14 cellular contexts compared by ENCODE assay signal in the genomic region with DNA sequence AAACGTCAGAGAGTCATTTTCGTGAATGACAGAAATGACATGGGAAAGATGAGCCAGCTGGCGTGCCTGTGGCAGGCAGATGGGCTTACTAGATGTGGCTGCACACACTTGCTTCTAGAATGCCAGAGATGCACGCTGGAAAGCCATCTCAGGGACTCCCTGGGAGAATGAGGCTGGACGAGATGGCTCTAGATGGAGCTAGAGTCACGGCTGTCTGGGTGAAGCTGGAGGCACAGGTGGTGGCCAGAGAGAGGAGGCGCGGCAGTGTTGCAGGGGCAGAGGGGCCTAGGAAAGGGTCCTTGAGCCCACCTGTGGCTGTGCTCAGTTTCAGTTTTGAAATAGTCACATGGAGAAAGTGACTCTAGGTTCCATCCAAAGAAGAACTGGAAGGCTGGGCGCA. TPM values are rescaled to one million over a fixed set of nuclear protein-coding genes. Genes with fewer than 3 reads are reported as not detected.
DNase-seq lines count a peak whose midpoint lies in the region; ATAC-seq and TF ChIP-seq lines count a peak whose summit lies in the region.
"Had no signal": no experiment of that assay in that cellular context is flagged by ENCODE, and none has a peak within 500 bp of the region (broad histone marks: within the 10 kb centered on the region; RNA-seq: fewer than 3 reads in every experiment).

No MANE protein-coding gene starts in this region.

- DNase-seq in AG20443 (ENCODE audit: low spot score) (peak; percentile 41), Panc1 (ENCODE audit: low read depth, low spot score) (no peak), foreskin fibroblast (peak; percentile 9 to 37), SIG-M5 treated with dmso at 0.1 percent for 504 hours (lab: John Stamatoyannopoulos, UW; ENCODE audit: unreplicated experiment) (no peak), COR-L47 (lab: John Stamatoyannopoulos, UW) (no peak), iPS-NIHi11 (ENCODE audit: low spot score) (no peak)
- DNase-seq: activated CD8-positive, alpha-beta memory T cell treated with anti-CD3 and anti-CD28 coated beads for 24 hours; DMS79; gastrocnemius medialis had no signal

- H3K36me3 ChIP-seq in Panc1 (ENCODE audit: control insufficient read depth, insufficient read depth, low read length) (no peaks in the 10 kb centered on the region), gastroesophageal sphincter (no peaks in the 10 kb centered on the region)
- H3K36me3 ChIP-seq: gastrocnemius medialis, SJCRH30 had no signal

- no peak for TF ChIP-seq POLR2A in gastroesophageal sphincter (IDR thresholded peaks at IDR 0.05)

- H3K4me1 ChIP-seq in Panc1 (ENCODE audit: control insufficient read depth, insufficient read depth, low read length), result no peaks in the 10 kb centered on the region
- H3K4me1 ChIP-seq in gastroesophageal sphincter, result no peaks in the 10 kb centered on the region
- H3K4me1 ChIP-seq: gastrocnemius medialis had no signal

- H3K27me3 ChIP-seq in Panc1 (ENCODE audit: control insufficient read depth, insufficient read depth, low read length) (peaks cover 7% of the 10 kb centered on the region; the same call in 1 of the 2 replicates), gastroesophageal sphincter (no peaks in the 10 kb centered on the region)

- H3K27ac ChIP-seq in Panc1 (ENCODE audit: low read length), result no peak overlapping the region
- no peak overlapping the region for H3K27ac ChIP-seq in gastroesophageal sphincter
- H3K27ac ChIP-seq: gastrocnemius medialis, SJCRH30 had no signal

- in situ Hi-C loops in Panc1 (cut with HindIII; ENCODE audit: low pct_unique_long_range_greater_than_20kb, low sequenced_read_pairs), result no loop called here

- TF ChIP-seq CTCF in GM12873 (IDR thresholded peaks at IDR 0.05; ENCODE audit: insufficient read depth, low read depth, low read length, missing control alignments) (peak; percentile 37), Panc1 (IDR thresholded peaks at IDR 0.05) (peak; percentile 60), foreskin fibroblast (IDR thresholded peaks at IDR 0.05; ENCODE audit: low read depth, low read length) (no peak), gastroesophageal sphincter (IDR thresholded peaks at IDR 0.05) (no peak)

- intact Hi-C loops in Panc1 (cut with micrococcal nuclease; ENCODE audit: unreplicated experiment), result no loop called here

- no peak for TF ChIP-seq EP300 in gastroesophageal sphincter (IDR thresholded peaks at IDR 0.05)

- peak; percentile 75 for ATAC-seq in Panc1
- ATAC-seq in gastroesophageal sphincter, result no peak

- CTCF ChIA-PET in Panc1 (lab: Charles Lee), result no interaction called here

- H3K9me3 ChIP-seq in Panc1 (ENCODE audit: control insufficient read depth, insufficient read depth, low read depth, low read length), result no peaks in the 10 kb centered on the region
- no peaks in the 10 kb centered on the region for H3K9me3 ChIP-seq in gastroesophageal sphincter
- H3K9me3 ChIP-seq: gastrocnemius medialis, SJCRH30 had no signal

- POLR2A ChIA-PET in Panc1 (lab: Charles Lee), result no interaction called here

- BruUV-seq in Panc1 (replicated peaks; lab: Mats Ljungman, UMichigan), result no TSS peak

- H3K4me3 ChIP-seq in Panc1 (ENCODE audit: low read depth in 2 of 2, low read length in 2 of 2), result no peak overlapping the region
- H3K4me3 ChIP-seq in foreskin fibroblast (ENCODE audit: low read depth in 1 of 2, low read length in 2 of 2), result no peak overlapping the region
- no peak overlapping the region for H3K4me3 ChIP-seq in gastroesophageal sphincter
- H3K4me3 ChIP-seq: gastrocnemius medialis, SJCRH30, smooth muscle cell had no signal

- WGBS in gastroesophageal sphincter (ENCODE audit: low coverage in 1 of 2), 2 donors, result 34 to 50% methylated on average over 6 to 8 of the region's 9 CpGs

RNA-seq across cellular contexts. Expression of gene TKTL1, which starts 26.0 kb away (rescaled TPM):
- not detected for total RNA-seq in Panc1 (2021; ENCODE audit: unreplicated experiment)
- polyA plus RNA-seq in Panc1 (2012; ENCODE audit: insufficient read length), result not detected
- under 1 TPM in 2 of 4 donors, not detected in 2; 0.31 TPM for total RNA-seq in gastroesophageal sphincter
- total RNA-seq: smooth muscle cell had no signal
- polyA plus RNA-seq: smooth muscle cell had no signal

RNA-seq across cellular contexts. Expression of gene TEX28, which starts 26.7 kb away (rescaled TPM):
- total RNA-seq in Panc1 (2021; ENCODE audit: unreplicated experiment), result not detected
- polyA plus RNA-seq in Panc1 (2012; ENCODE audit: insufficient read length), result not detected
- not detected for total RNA-seq in gastroesophageal sphincter
- total RNA-seq: gastrocnemius medialis, mononuclear cell, SJCRH30, smooth muscle cell had no signal
- polyA plus RNA-seq: smooth muscle cell had no signal

RNA-seq across cellular contexts. Expression of gene FLNA, which starts 52.8 kb away (rescaled TPM):
- total RNA-seq in Panc1 (2021; ENCODE audit: unreplicated experiment), result 920 TPM
- 914 TPM for polyA plus RNA-seq in Panc1 (2012; ENCODE audit: insufficient read length)
- total RNA-seq in gastroesophageal sphincter, result over 10,000 TPM in 1 of 4 donors, 1,000 to 10,000 TPM in 3; 7,815 to 15,318 (median 8,757) TPM

RNA-seq across cellular contexts. Expression of gene EMD, which starts 57.5 kb away (rescaled TPM):
- total RNA-seq in Panc1 (2021; ENCODE audit: unreplicated experiment) (178 TPM), gastroesophageal sphincter (10 to 100 TPM; 41.0 to 58.6 (median 50.6) TPM)
- 209 TPM for polyA plus RNA-seq in Panc1 (2012; ENCODE audit: insufficient read length)

Comparison
In these comparisons a context has a peak if more than half of its experiments do, and no peak if none do; other contexts are left out.
1. DNase-seq: peak in AG20443 (single experiment) and foreskin fibroblast (2 of 2); none in Panc1 (single experiment), SIG-M5 treated with dmso at 0.1 percent for 504 hours (single experiment), COR-L47 (single experiment) and iPS-NIHi11 (single experiment).
2. CTCF ChIP-seq: peak in GM12873 (single experiment) and Panc1 (single experiment); none in foreskin fibroblast (single experiment) and gastroesophageal sphincter (0 of 4).